In the genomic region with DNA sequence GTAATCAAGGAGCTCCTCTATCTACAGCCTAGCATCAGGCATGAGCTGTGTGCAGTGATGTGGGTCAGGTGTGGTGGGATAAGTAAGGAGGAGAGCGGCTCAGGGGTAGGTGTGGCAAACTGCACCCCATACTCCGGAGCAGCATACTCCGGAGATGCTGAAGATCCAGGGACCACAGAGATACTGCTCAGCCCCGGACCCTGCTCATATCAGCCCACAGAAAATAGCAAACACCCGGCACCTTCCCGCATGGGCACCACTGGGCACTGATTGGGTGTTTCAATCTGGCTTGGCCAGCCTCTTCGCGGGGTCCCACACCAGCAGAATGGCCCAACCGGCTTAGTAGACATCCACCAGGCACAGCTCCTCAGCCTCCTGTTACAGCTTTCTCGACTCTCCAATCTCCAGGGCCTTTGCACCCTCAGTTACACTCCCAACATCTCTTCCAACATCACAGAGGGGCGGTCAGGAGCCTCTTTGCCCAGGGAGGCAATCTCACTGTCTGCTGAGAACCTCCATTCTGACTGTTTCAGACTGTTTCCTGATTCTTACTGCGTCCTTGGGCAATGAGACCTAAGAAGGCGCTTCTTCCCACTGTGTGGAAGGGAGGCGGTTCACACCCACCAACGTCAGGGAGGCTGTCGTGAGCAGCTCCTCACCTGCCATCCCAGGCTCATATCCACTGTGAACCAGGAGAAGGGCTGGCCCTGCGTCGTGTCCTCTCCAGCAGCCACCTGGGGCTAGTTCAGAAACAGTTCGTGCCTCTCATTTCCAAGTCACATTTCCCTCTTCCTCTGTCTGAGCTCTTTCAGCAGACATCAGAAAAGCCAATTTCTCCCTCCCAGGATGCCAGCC, we compare ENCODE assay signal across 20 cellular contexts. TPM values are rescaled to one million over a fixed set of nuclear protein-coding genes. Genes with fewer than 3 reads are reported as not detected.
DNase-seq lines count a peak whose midpoint lies in the region; ATAC-seq and TF ChIP-seq lines count a peak whose summit lies in the region.
"Had no signal": no experiment of that assay in that cellular context is flagged by ENCODE, and none has a peak within 500 bp of the region (broad histone marks: within the 10 kb centered on the region; RNA-seq: fewer than 3 reads in every experiment).

No MANE protein-coding gene starts in this region.

- no peaks in the 10 kb centered on the region for H3K27me3 ChIP-seq in testis
- H3K27me3 ChIP-seq in transverse colon, result no peaks in the 10 kb centered on the region
- no peaks in the 10 kb centered on the region for H3K27me3 ChIP-seq in MM.1S (replicated peaks; ENCODE audit: insufficient read depth, low read length)
- H3K27me3 ChIP-seq: tibial nerve had no signal

- ATAC-seq in activated T-cell treated with anti-CD3 and anti-CD28 coated beads, Interleukin-2, amount 50 U/mL, for 72 hours (replicated peaks in 1 of 2), result no peak
- no peak for ATAC-seq in activated CD8-positive, alpha-beta T cell treated with anti-CD3 and anti-CD28 coated beads, Interleukin-2, amount 10 ng/mL, durations not matched to agents 7 days and 5 days
- ATAC-seq in memory B cell (ENCODE audit: low read depth) (no peak), left ventricle myocardium superior (no peak)
- ATAC-seq: activated CD4-positive, CD25-positive, alpha-beta regulatory T cell treated with anti-CD3 and anti-CD28 coated beads, Interleukin-2, amount 50 U/mL, for 24 hours; activated T-cell treated with anti-CD3 and anti-CD28 coated beads, Interleukin-2, amount 50 U/mL, for 4 hours; esophagus mucosa had no signal

- H3K4me2 ChIP-seq in MM.1S (ENCODE audit: low read depth, low read length), result no peak overlapping the region

- H2AFZ ChIP-seq in MM.1S (ENCODE audit: low read length), result no peak overlapping the region

- no peak for TF ChIP-seq EP300 in transverse colon (IDR thresholded peaks at IDR 0.05; ENCODE audit: low read depth)

- H3K79me2 ChIP-seq in MM.1S (ENCODE audit: low read length), result no peaks in the 10 kb centered on the region

- peaks cover 32% of the 10 kb centered on the region for H3K4me1 Mint-ChIP-seq in activated T-cell treated with anti-CD3 and anti-CD28 coated beads, Interleukin-2, amount 50 U/mL, for 72 hours (ENCODE audit: low read depth)
- peaks cover 37% of the 10 kb centered on the region for H3K4me1 Mint-ChIP-seq in activated CD8-positive, alpha-beta T cell treated with anti-CD3 and anti-CD28 coated beads, Interleukin-2, amount 10 ng/mL, durations not matched to agents 7 days and 5 days (ENCODE audit: low read depth)
- peaks cover 34% of the 10 kb centered on the region for H3K4me1 Mint-ChIP-seq in memory B cell

- peak overlapping the region in 1 of 2 donors; percentile 42 for H3K27ac ChIP-seq in testis
- H3K27ac ChIP-seq in transverse colon, result peak overlapping the region in 1 of 4 donors; percentile 4
- no peak overlapping the region for H3K27ac ChIP-seq in MM.1S (ENCODE audit: low read length)

- TF ChIP-seq POLR2A in testis (IDR thresholded peaks at IDR 0.05), result no peak
- TF ChIP-seq POLR2A in transverse colon (IDR thresholded peaks at IDR 0.05), result no peak

- peak overlapping the region; percentile 12 for H3K27ac Mint-ChIP-seq in activated T-cell treated with anti-CD3 and anti-CD28 coated beads, Interleukin-2, amount 50 U/mL, for 72 hours
- peak overlapping the region; percentile 15 for H3K27ac Mint-ChIP-seq in activated CD8-positive, alpha-beta T cell treated with anti-CD3 and anti-CD28 coated beads, Interleukin-2, amount 10 ng/mL, durations not matched to agents 7 days and 5 days
- H3K27ac Mint-ChIP-seq in memory B cell, result peak overlapping the region; percentile 67

- H3K4me3 ChIP-seq in testis (no peak overlapping the region), transverse colon (no peak overlapping the region), MM.1S (ENCODE audit: low read length) (no peak overlapping the region)
- H3K4me3 ChIP-seq: tibial nerve had no signal

- H3K4me3 Mint-ChIP-seq in activated T-cell treated with anti-CD3 and anti-CD28 coated beads, Interleukin-2, amount 50 U/mL, for 72 hours, result no peak overlapping the region
- H3K4me3 Mint-ChIP-seq in activated CD8-positive, alpha-beta T cell treated with anti-CD3 and anti-CD28 coated beads, Interleukin-2, amount 10 ng/mL, durations not matched to agents 7 days and 5 days, result no peak overlapping the region
- H3K4me3 Mint-ChIP-seq in memory B cell, result no peak overlapping the region
- H3K4me3 Mint-ChIP-seq: activated T-cell treated with anti-CD3 and anti-CD28 coated beads, Interleukin-2, amount 50 U/mL, for 4 hours had no signal

- no peaks in the 10 kb centered on the region for H3K36me3 Mint-ChIP-seq in activated T-cell treated with anti-CD3 and anti-CD28 coated beads, Interleukin-2, amount 50 U/mL, for 72 hours (ENCODE audit: insufficient read depth in 2 of 2)
- H3K36me3 Mint-ChIP-seq in activated CD8-positive, alpha-beta T cell treated with anti-CD3 and anti-CD28 coated beads, Interleukin-2, amount 10 ng/mL, durations not matched to agents 7 days and 5 days (ENCODE audit: low read depth), result peaks cover 9% of the 10 kb centered on the region
- peaks cover 18% of the 10 kb centered on the region for H3K36me3 Mint-ChIP-seq in memory B cell

- no peaks in the 10 kb centered on the region for H3K9me3 ChIP-seq in testis
- H3K9me3 ChIP-seq in transverse colon, result no peaks in the 10 kb centered on the region
- no peaks in the 10 kb centered on the region for H3K9me3 ChIP-seq in MM.1S (replicated peaks; ENCODE audit: insufficient read depth, low read length)
- H3K9me3 ChIP-seq: tibial nerve had no signal

- H3K36me3 ChIP-seq in testis (ENCODE audit: low read depth, missing control alignments) (no peaks in the 10 kb centered on the region), transverse colon (no peaks in the 10 kb centered on the region), MM.1S (replicated peaks; ENCODE audit: insufficient read depth, low read length) (no peaks in the 10 kb centered on the region)

- CTCF ChIA-PET in activated CD8-positive, alpha-beta T cell treated with anti-CD3 and anti-CD28 coated beads, Interleukin-2, amount 10 ng/mL, durations not matched to agents 7 days and 5 days (lab: Charles Lee), result interaction anchor here (0.9 to 9.1 kb wide), 13 partner anchors 13 to 292 kb away, joined by 3 to 168 read pairs (median 27); a partner anchor contains a TSS

- TF ChIP-seq CTCF in testis (IDR thresholded peaks at IDR 0.05) (no peak), transverse colon (IDR thresholded peaks at IDR 0.05) (no peak), MM.1S (IDR thresholded peaks at IDR 0.05; ENCODE audit: low read length) (no peak)

- peaks cover 41% of the 10 kb centered on the region for H3K4me1 ChIP-seq in testis
- H3K4me1 ChIP-seq in transverse colon, result peaks cover 0 to 48% (median 16%) of the 10 kb centered on the region in 4 donors
- no peaks in the 10 kb centered on the region for H3K4me1 ChIP-seq in MM.1S (ENCODE audit: low read length)

- H3K9me2 ChIP-seq in MM.1S (replicated peaks; ENCODE audit: insufficient read depth, low read length), result no peaks in the 10 kb centered on the region

- no peaks in the 10 kb centered on the region for H3K9me3 Mint-ChIP-seq in activated T-cell treated with anti-CD3 and anti-CD28 coated beads, Interleukin-2, amount 50 U/mL, for 72 hours
- no peaks in the 10 kb centered on the region for H3K9me3 Mint-ChIP-seq in activated CD8-positive, alpha-beta T cell treated with anti-CD3 and anti-CD28 coated beads, Interleukin-2, amount 10 ng/mL, durations not matched to agents 7 days and 5 days (ENCODE audit: insufficient read depth)
- H3K9me3 Mint-ChIP-seq in memory B cell, result no peaks in the 10 kb centered on the region
- H3K9me3 Mint-ChIP-seq: activated T-cell treated with anti-CD3 and anti-CD28 coated beads, Interleukin-2, amount 50 U/mL, for 4 hours had no signal

- intact Hi-C loops in testis (cut with DNase I; ENCODE audit: low total_unique reads), result loop anchor here (5.0 to 10.0 kb wide), 2 partner anchors 66 to 109 kb away; a partner anchor contains a TSS
- intact Hi-C loops in transverse colon (cut with DNase I; ENCODE audit: low total_unique reads), result loop anchor here (1.0 to 5.0 kb wide), 2 partner anchors 66 to 111 kb away; a partner anchor contains a TSS
- intact Hi-C loops in left ventricle myocardium superior (cut with micrococcal nuclease), result loop anchor here (5.0 to 10.0 kb wide), 2 partner anchors 66 to 139 kb away; a partner anchor contains a TSS

- in situ Hi-C loops in transverse colon (cut with MboI; ENCODE audit: low pct_ligation_motif_present in 1 of 4, low pct_unique_long_range_greater_than_20kb in 1 of 4, low sequenced_read_pairs in 3 of 4), result loop anchor here (5.0 to 25.0 kb wide), 5 partner anchors 66 to 299 kb away; a partner anchor contains a TSS

- H4K20me1 ChIP-seq in MM.1S (ENCODE audit: insufficient read depth, low read length), result no peaks in the 10 kb centered on the region

- POLR2A ChIA-PET in activated CD8-positive, alpha-beta T cell treated with anti-CD3 and anti-CD28 coated beads, Interleukin-2, amount 10 ng/mL, durations not matched to agents 7 days and 5 days (lab: Charles Lee), result interaction anchor here (1.6 kb wide), 1 partner anchor 96 kb away, joined by 4 read pairs; no protein-coding TSS in a partner anchor

- no peaks in the 10 kb centered on the region for H3K27me3 Mint-ChIP-seq in activated T-cell treated with anti-CD3 and anti-CD28 coated beads, Interleukin-2, amount 50 U/mL, for 72 hours (ENCODE audit: low read depth)
- H3K27me3 Mint-ChIP-seq in activated CD8-positive, alpha-beta T cell treated with anti-CD3 and anti-CD28 coated beads, Interleukin-2, amount 10 ng/mL, durations not matched to agents 7 days and 5 days (ENCODE audit: low read depth), result peaks cover 2% of the 10 kb centered on the region
- no peaks in the 10 kb centered on the region for H3K27me3 Mint-ChIP-seq in memory B cell

- no peak for DNase-seq in activated T-cell treated with anti-CD3 and anti-CD28 coated beads, Interleukin-2, amount 50 U/mL, for 72 hours
- DNase-seq in activated T-cell treated with anti-CD3 and anti-CD28 coated beads, Interleukin-2, amount 50 U/mL, for 1 hour, result no peak
- DNase-seq in activated CD8-positive, alpha-beta T cell treated with anti-CD3 and anti-CD28 coated beads, Interleukin-2, amount 10 ng/mL, durations not matched to agents 7 days and 5 days, result peak; percentile 17
- DNase-seq in memory B cell (ENCODE audit: low spot score in 2 of 2), result no peak
- peak; percentile 13 for DNase-seq in testis
- no peak for DNase-seq in transverse colon
- DNase-seq in left ventricle myocardium superior, result no peak
- DNase-seq in MM.1S, result no peak
- DNase-seq: activated T-cell treated with anti-CD3 and anti-CD28 coated beads, Interleukin-2, amount 50 U/mL, for 4 hours; dermis blood vessel endothelial cell; GF-D8; KG1; NCI-H1048; NCI-H2081; NCI-H524 treated with DMSO at 0.1 percent for 48 hours; OCI-M1; stimulated activated CD4-positive, alpha-beta T cell treated with anti-CD3 and anti-CD28 coated beads, Interleukin-4, amount 100 ng/mL, for 4 hours had no signal

- H3F3A ChIP-seq in MM.1S (ENCODE audit: insufficient read depth, low read length), result no peaks in the 10 kb centered on the region

- no peak overlapping the region for H3K9ac ChIP-seq in MM.1S (ENCODE audit: low read length)

- 81 to 88% methylated on average over 19 of the region's 19 CpGs for WGBS in testis, 2 donors
- WGBS in transverse colon (ENCODE audit: low coverage in 1 of 2), 2 donors, result 91 to 94% methylated on average over 8 to 19 of the region's 19 CpGs

RNA-seq across cellular contexts. Expression of a gene that starts 59.8 kb away (rescaled TPM):
- 10 to 100 TPM; 26.9 to 29.6 TPM for total RNA-seq in activated T-cell treated with anti-CD3 and anti-CD28 coated beads, Interleukin-2, amount 50 U/mL, for 72 hours
- 10 to 100 TPM; 28.3 to 29.5 TPM for total RNA-seq in activated CD8-positive, alpha-beta T cell treated with anti-CD3 and anti-CD28 coated beads, Interleukin-2, amount 10 ng/mL, durations not matched to agents 7 days and 5 days
- 10 to 100 TPM; 79.3 to 94.7 TPM for total RNA-seq in testis
- 31.0 TPM for polyA plus RNA-seq in testis (ENCODE audit: insufficient read depth, low read depth, low replicate concordance)
- total RNA-seq in transverse colon, result 10 to 100 TPM; 12.1 to 78.4 (median 48.8) TPM
- 34.2 TPM for total RNA-seq in left ventricle myocardium superior

Comparison
In these comparisons a context has a peak if more than half of its experiments do, and no peak if none do; other contexts are left out.
1. DNase-seq: peak in activated CD8-positive, alpha-beta T cell treated with anti-CD3 and anti-CD28 coated beads, Interleukin-2, amount 10 ng/mL, durations not matched to agents 7 days and 5 days (single experiment) and testis (single experiment); none in activated T-cell treated with anti-CD3 and anti-CD28 coated beads, Interleukin-2, amount 50 U/mL, for 72 hours (0 of 2), activated T-cell treated with anti-CD3 and anti-CD28 coated beads, Interleukin-2, amount 50 U/mL, for 1 hour (single experiment), memory B cell (0 of 2), transverse colon (single experiment), left ventricle myocardium superior (single experiment) and MM.1S (single experiment).
2. H3K27ac Mint-ChIP-seq: peak in every context shown above with its lines; median percentile 67 in memory B cell; 15 in activated CD8-positive, alpha-beta T cell treated with anti-CD3 and anti-CD28 coated beads, Interleukin-2, amount 10 ng/mL, durations not matched to agents 7 days and 5 days; 12 in activated T-cell treated with anti-CD3 and anti-CD28 coated beads, Interleukin-2, amount 50 U/mL, for 72 hours.